ENCODE assay signal across 1 cellular context in the genomic region with DNA sequence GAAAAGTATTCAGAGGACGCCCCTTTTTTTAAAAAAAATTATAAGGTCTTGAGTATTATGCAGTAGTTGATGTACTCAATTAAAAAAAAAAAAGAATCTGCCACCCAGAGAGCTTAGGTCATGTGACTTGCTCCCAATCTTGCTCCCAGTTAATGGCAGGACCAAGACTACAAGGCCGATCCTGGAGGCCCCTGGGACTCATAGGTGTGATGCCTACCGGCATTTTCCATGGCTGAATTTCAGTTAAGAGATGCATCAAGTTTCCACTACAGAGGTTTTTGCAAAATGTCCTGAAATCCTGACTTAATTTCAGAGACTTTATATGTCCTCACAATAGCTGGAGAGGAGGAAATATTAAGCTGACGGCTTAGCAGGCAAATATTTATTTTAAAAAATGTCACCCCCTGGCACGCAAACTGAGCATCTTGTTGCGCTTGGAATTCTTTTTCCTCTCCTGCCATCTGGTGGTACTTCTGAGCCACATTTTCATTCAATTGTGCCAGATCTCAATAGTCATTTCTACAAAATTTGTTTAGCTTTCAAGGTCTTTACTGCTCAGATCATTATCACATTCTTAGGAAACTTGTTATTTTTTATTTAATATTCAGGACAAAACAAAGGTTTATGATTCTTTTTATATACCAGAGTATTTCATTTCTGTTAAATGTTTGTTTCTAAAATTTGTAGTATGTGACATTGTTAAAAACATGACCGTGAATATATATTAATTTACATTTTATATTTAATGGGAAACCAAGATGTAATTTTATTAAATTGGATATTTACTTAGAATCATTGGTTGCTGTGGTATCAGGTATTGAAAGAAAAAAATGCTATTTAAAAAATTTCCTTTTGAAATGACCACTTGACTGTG.
TF ChIP-seq lines count a peak whose summit lies in the region.

No MANE protein-coding gene starts in this region.

TF ChIP-seq in K562, 482 proteins besides CTCF, POLR2A, EP300 and RAD21 (continued from another document):
- TF ChIP-seq, protein P1, sequence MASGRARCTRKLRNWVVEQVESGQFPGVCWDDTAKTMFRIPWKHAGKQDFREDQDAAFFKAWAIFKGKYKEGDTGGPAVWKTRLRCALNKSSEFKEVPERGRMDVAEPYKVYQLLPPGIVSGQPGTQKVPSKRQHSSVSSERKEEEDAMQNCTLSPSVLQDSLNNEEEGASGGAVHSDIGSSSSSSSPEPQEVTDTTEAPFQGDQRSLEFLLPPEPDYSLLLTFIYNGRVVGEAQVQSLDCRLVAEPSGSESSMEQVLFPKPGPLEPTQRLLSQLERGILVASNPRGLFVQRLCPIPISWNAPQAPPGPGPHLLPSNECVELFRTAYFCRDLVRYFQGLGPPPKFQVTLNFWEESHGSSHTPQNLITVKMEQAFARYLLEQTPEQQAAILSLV (tag; IDR thresholded peaks at IDR 0.05), result no peak
- TF ChIP-seq TBP (optimal IDR thresholded peaks at IDR 0.05; ENCODE audit: low read depth, low read length), result no peak
- no peak for TF ChIP-seq ZFPM2 (CRISPR knock-in tag; IDR thresholded peaks at IDR 0.05)
- TF ChIP-seq RHOXF2B (CRISPR knock-in tag; conservative IDR thresholded peaks at IDR 0.05), result no peak
- TF ChIP-seq, protein P2, sequence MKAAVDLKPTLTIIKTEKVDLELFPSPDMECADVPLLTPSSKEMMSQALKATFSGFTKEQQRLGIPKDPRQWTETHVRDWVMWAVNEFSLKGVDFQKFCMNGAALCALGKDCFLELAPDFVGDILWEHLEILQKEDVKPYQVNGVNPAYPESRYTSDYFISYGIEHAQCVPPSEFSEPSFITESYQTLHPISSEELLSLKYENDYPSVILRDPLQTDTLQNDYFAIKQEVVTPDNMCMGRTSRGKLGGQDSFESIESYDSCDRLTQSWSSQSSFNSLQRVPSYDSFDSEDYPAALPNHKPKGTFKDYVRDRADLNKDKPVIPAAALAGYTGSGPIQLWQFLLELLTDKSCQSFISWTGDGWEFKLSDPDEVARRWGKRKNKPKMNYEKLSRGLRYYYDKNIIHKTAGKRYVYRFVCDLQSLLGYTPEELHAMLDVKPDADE (conservative IDR thresholded peaks at IDR 0.05; ENCODE audit: control insufficient read depth, low read depth, low read length), result no peak
- TF ChIP-seq, protein P3, sequence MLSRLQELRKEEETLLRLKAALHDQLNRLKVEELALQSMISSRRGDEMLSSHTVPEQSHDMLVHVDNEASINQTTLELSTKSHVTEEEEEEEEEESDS (CRISPR knock-in tag; IDR thresholded peaks at IDR 0.05), result no peak
